ENCODE assay signal across 19 cellular contexts in the genomic region with DNA sequence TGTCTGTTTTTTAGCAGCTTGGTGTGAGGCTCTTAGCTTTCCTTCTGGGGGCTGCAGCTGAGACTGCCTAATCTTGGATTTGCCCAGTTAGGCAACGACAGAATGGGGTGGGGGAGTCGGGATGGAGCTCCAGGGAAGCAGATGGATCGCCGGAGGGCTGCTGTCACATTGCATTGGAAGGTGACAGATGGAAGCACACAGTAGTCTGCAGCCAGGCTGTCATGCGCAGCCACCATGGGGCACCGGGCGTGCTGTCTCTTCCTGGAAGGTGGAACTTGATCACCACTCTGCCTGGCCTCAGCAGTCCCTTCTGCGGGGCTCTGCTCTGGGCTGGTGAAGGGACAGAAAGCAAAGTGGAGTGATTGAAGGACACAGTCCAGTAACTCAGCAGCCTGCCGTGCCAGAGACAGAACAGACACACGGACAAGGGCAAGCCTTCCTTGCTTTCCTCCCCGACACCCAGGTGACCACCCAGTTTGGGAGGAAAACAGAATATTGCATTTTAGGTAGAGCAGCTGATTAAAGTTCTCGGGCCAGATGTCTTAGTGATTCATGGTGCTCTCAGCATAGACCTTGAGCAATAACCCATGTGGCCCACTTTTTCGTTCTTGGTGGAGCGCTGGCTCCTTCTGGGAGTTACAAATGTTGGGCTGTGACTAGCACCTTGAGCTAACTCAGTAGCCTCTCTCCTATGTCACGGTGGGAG. TPM values are rescaled to one million over a fixed set of nuclear protein-coding genes. Genes with fewer than 3 reads are reported as not detected.
DNase-seq lines count a peak whose midpoint lies in the region; ATAC-seq and TF ChIP-seq lines count a peak whose summit lies in the region.
"Had no signal": no experiment of that assay in that cellular context is flagged by ENCODE, and none has a peak within 500 bp of the region (broad histone marks: within the 10 kb centered on the region; RNA-seq: fewer than 3 reads in every experiment).

No MANE protein-coding gene starts in this region.

- intact Hi-C loops in heart right ventricle (cut with DNase I), result loop anchor here in 3 of 10 donors (5.0 kb wide), 2 partner anchors 34 to 36 kb away; no protein-coding TSS in a partner anchor
- intact Hi-C loops in sciatic nerve (cut with DNase I), result no loop called here

- no peak for TF ChIP-seq CTCF in heart right ventricle (IDR thresholded peaks at IDR 0.05)

- no peaks in the 10 kb centered on the region for H3K36me3 ChIP-seq in heart right ventricle
- H3K36me3 ChIP-seq: HAP-1, thyroid gland had no signal

- peak; percentile 99 for DNase-seq in NCI-H1694 treated with DMSO at 0.1 percent for 48 hours (lab: John Stamatoyannopoulos, UW)
- DNase-seq in amniotic epithelial cell (ENCODE audit: low read depth), result peak; percentile 80
- DNase-seq in heart right ventricle, result peak in 1 of 2 donors; percentile 35
- no peak for DNase-seq in sciatic nerve (ENCODE audit: low spot score)
- no peak for DNase-seq in EL
- DNase-seq in cortex of kidney (lab: John Stamatoyannopoulos, UW), result no peak
- DNase-seq: activated CD4-positive, alpha-beta memory T cell treated with anti-CD3 and anti-CD28 coated beads for 36 hours; amniotic stem cell; dermis blood vessel endothelial cell; erythroblast; NCI-H146; NCI-H526 treated with DMSO at 0.1 percent for 48 hours; stimulated activated CD4-positive, alpha-beta T cell treated with anti-CD3 and anti-CD28 coated beads, Interleukin-4, amount 100 ng/mL, for 24 hours; thyroid gland had no signal

- no peak overlapping the region for H3K4me3 ChIP-seq in heart right ventricle
- H3K4me3 ChIP-seq: HAP-1, thyroid gland had no signal

- H3K27me3 ChIP-seq in heart right ventricle, result no peaks in the 10 kb centered on the region
- H3K27me3 ChIP-seq: thyroid gland had no signal

- peak overlapping the region in 2 of 10 donors; percentile 19 to 42 for H3K27ac ChIP-seq in heart right ventricle
- H3K27ac ChIP-seq: thyroid gland had no signal

- H3K9me3 ChIP-seq in heart right ventricle, result no peaks in the 10 kb centered on the region
- H3K9me3 ChIP-seq: HAP-1, thyroid gland had no signal

- H3K4me1 ChIP-seq in heart right ventricle, result peaks cover 5 to 70% (median 49%) of the 10 kb centered on the region in 9 donors
- H3K4me1 ChIP-seq: HAP-1 had no signal

- 70 to 80% methylated on average over 15 of the region's 15 CpGs for WGBS in heart right ventricle, 2 donors

- ATAC-seq in heart right ventricle (peak in 6 of 8 donors; percentile 23 to 65 (median 38)), sciatic nerve (peak; percentile 25), GM19397 (IDR thresholded peaks at IDR 0.05; ENCODE audit: unreplicated experiment) (no peak), GM19395 (IDR thresholded peaks at IDR 0.05; ENCODE audit: unreplicated experiment) (no peak)
- ATAC-seq: activated T-helper 17 cell treated with anti-CD3 and anti-CD28 coated beads, Interleukin-2, amount 50 U/mL, for 72 hours; Panc1 had no signal

RNA-seq across cellular contexts. Expression of a gene that starts 40.9 kb away (rescaled TPM):
- 10 to 100 TPM in 8 of 10 donors, 1 to 10 TPM in 2; 9.2 to 19.7 (median 11.9) TPM for total RNA-seq in heart right ventricle
- polyA plus RNA-seq in heart right ventricle, result 1 to 10 TPM; 3.6 to 4.9 TPM
- 42.5 TPM for total RNA-seq in sciatic nerve

Comparison
In these comparisons a context has a peak if more than half of its experiments do, and no peak if none do; other contexts are left out.
1. DNase-seq: peak in NCI-H1694 treated with DMSO at 0.1 percent for 48 hours (single experiment) and amniotic epithelial cell (single experiment); none in sciatic nerve (single experiment), EL (single experiment) and cortex of kidney (single experiment).
2. ATAC-seq: peak in heart right ventricle (6 of 8) and sciatic nerve (single experiment); none in GM19397 (single experiment) and GM19395 (single experiment).